Comparison of ENCODE assay signal across 18 cellular contexts in the genomic region with DNA sequence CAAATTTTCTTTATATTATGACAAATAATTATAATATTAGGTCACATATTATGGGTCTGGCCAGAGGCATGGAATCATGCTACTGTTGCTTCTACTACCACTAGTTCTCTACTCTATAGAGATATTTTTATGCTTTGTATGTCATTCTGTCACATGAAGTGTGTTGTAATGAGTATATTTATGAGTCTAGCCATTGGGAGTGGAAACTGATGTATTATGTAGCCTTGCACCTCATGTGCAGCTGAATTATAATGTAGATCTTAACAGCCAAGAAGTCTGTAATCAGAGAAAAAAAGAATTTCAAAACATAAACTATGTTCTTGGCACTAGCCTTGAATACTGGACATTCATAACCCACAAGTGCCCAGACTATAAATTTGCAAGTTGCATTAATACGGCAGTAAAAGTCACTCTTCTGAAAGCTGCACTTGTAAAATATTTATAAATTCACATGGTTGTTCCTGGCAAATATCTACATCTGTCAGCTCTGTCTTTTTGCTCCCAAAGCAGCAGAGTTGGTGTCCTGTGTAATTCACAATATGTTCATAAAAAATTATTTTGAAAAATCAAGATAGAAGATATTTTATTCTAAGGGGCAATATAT.
A peak's percentile ranks its signal among the peaks of the same experiment; 100 is the strongest.
DNase-seq lines count a peak whose midpoint lies in the region; ATAC-seq and TF ChIP-seq lines count a peak whose summit lies in the region.
"Had no signal": no experiment of that assay in that cellular context is flagged by ENCODE, and none has a peak within 500 bp of the region (broad histone marks: within the 10 kb centered on the region; RNA-seq: fewer than 3 reads in every experiment).

No MANE protein-coding gene starts in this region.

- no peaks in the 10 kb centered on the region for H3K9me3 ChIP-seq in neutrophil
- H3K9me3 ChIP-seq: A549, BLaER1 had no signal

- POLR2A ChIA-PET in HEK293T (lab: Yijun Ruan, JAX): no interaction called here

- H3K4me3 ChIP-seq in AG10803 (ENCODE audit: low read length) (no peak overlapping the region), neutrophil (ENCODE audit: low read depth in 1 of 2, low read length in 1 of 2) (peak overlapping the region in 1 of 2 experiments; percentile 45)
- H3K4me3 ChIP-seq: A549, BLaER1, GM23248 had no signal

- peak overlapping the region; percentile 99 for H3K27ac ChIP-seq in neutrophil
- H3K27ac ChIP-seq: 22Rv1, A549, BLaER1, GM23248 had no signal

- no peak for ATAC-seq in HG03469 (IDR thresholded peaks at IDR 0.05; ENCODE audit: unreplicated experiment)
- no peak for ATAC-seq in GM18511 (IDR thresholded peaks at IDR 0.05; ENCODE audit: unreplicated experiment)
- ATAC-seq: A549, HepG2 had no signal

- H3K36me3 ChIP-seq in neutrophil: no peaks in the 10 kb centered on the region
- H3K36me3 ChIP-seq: BLaER1 had no signal

- peaks cover 52 to 54% of the 10 kb centered on the region in 2 experiments for H3K4me1 ChIP-seq in neutrophil (ENCODE audit: control insufficient read depth in 1 of 2, insufficient read depth in 1 of 2, low read depth in 1 of 2, low read length in 1 of 2)
- H3K4me1 ChIP-seq: BLaER1 had no signal

- DNase-seq in AG10803 (ENCODE audit: low read depth) (peak; percentile 18), HEK293T (ENCODE audit: extremely low spot score) (no peak), amniotic epithelial cell (ENCODE audit: low read depth) (peak; percentile 22), HUDEP-2 (lab: John Stamatoyannopoulos, UW; ENCODE audit: unreplicated experiment in 76 of 76) (no peak), activated gamma-delta T cell (lab: John Stamatoyannopoulos, UW) (no peak)
- DNase-seq: CD4-positive, alpha-beta memory T cell; DMS153; DMS79; GDM1; GM23248; HCEC 1CT had no signal

- TF ChIP-seq CTCF in AG10803 (conservative IDR thresholded peaks at IDR 0.05; ENCODE audit: low read length): no peak
- no peak for TF ChIP-seq CTCF in neutrophil (IDR thresholded peaks at IDR 0.05)

- H3K27me3 ChIP-seq in neutrophil: no peaks in the 10 kb centered on the region
- H3K27me3 ChIP-seq: BLaER1 had no signal

- CTCF ChIA-PET in HEK293T (lab: Yijun Ruan, JAX): no interaction called here

TF ChIP-seq in HEK293T, 16 proteins besides CTCF, POLR2A, EP300 and RAD21:
- TF ChIP-seq, protein P1, sequence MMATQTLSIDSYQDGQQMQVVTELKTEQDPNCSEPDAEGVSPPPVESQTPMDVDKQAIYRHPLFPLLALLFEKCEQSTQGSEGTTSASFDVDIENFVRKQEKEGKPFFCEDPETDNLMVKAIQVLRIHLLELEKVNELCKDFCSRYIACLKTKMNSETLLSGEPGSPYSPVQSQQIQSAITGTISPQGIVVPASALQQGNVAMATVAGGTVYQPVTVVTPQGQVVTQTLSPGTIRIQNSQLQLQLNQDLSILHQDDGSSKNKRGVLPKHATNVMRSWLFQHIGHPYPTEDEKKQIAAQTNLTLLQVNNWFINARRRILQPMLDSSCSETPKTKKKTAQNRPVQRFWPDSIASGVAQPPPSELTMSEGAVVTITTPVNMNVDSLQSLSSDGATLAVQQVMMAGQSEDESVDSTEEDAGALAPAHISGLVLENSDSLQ (IDR thresholded peaks at IDR 0.05): peak; percentile 61; the same call in 1 of the 2 replicates
- TF ChIP-seq NFRKB (IDR thresholded peaks at IDR 0.05) (no peak), LEF1 (IDR thresholded peaks at IDR 0.05; ENCODE audit: borderline replicate concordance) (no peak)

Comparison
In these comparisons a context has a peak if more than half of its experiments do, and no peak if none do; other contexts are left out.
1. DNase-seq: peak in AG10803 (single experiment) and amniotic epithelial cell (single experiment); none in HEK293T (single experiment), HUDEP-2 (0 of 76) and activated gamma-delta T cell (single experiment).